30 cellular contexts compared by ENCODE assay signal in the genomic region with DNA sequence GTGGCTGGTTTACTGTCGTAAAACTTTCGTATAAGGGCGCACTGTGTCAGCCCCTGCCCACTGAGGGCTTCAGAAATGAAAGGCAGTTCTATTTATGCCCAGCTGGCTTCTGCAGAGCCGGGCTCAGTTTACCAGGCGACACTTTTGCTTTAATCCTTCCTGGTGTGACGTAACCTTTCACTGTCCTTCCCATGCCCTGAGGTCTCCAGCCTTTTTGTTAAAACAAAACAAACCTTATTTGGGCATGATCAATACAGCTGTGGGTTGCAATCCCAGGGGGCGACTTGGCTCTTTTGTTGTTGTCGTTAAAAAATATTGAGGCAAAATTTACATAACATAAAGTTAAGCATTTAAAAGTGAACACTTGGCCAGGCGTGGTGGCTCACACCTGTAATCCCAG.
DNase-seq lines count a peak whose midpoint lies in the region; ATAC-seq, FAIRE-seq and TF ChIP-seq lines count a peak whose summit lies in the region.
"Had no signal": no experiment of that assay in that cellular context is flagged by ENCODE, and none has a peak within 500 bp of the region (broad histone marks: within the 10 kb centered on the region; RNA-seq: fewer than 3 reads in every experiment).

No MANE protein-coding gene starts in this region.

- TF ChIP-seq POLR2A in H1 (IDR thresholded peaks at IDR 0.05; ENCODE audit: control extremely low read depth in 1 of 2, low read depth in 2 of 2, low read length in 2 of 2) (no peak), tibial nerve (IDR thresholded peaks at IDR 0.05) (no peak)

- H3K9me3 Mint-ChIP-seq in neural crest cell: no peaks in the 10 kb centered on the region
- H3K9me3 Mint-ChIP-seq: CD4-positive, alpha-beta T cell had no signal

- POLR2A ChIA-PET in H1 (lab: Charles Lee; ENCODE audit: partially characterized antibody): interaction anchor here (1.0 to 1.2 kb wide), 2 partner anchors 13 to 14 kb away, joined by 3 to 5 read pairs; no protein-coding TSS in a partner anchor

- intact Hi-C loops in head of caudate nucleus (cut with DNase I): no loop called here

- no peak for TF ChIP-seq RAD21 in H1 (IDR thresholded peaks at IDR 0.05 in 1 of 2, conservative IDR thresholded peaks at IDR 0.05 in 1 of 2; ENCODE audit: low read depth in 2 of 2, low read length in 2 of 2)

- peaks cover 73% of the 10 kb centered on the region for H3K4me1 Mint-ChIP-seq in neural crest cell
- H3K4me1 Mint-ChIP-seq: IgD-negative memory B cell had no signal

- no peak overlapping the region for H4K91ac ChIP-seq in H1 (replicated peaks; ENCODE audit: insufficient read length, low read length)

- no peak overlapping the region for H2AK5ac ChIP-seq in H1 (ENCODE audit: low read depth, low read length)

- H3K23me2 ChIP-seq in H1 (ENCODE audit: low read depth, low read length): no peaks in the 10 kb centered on the region

- H2BK15ac ChIP-seq in H1 (ENCODE audit: low read length): no peak overlapping the region

- 0 out of 4 replicates have a peak overlapping the region, but pooled peaks of 1 of the 2 experiments have one; percentile 4 for H3K4me2 ChIP-seq in H1 (ENCODE audit: insufficient read depth in 1 of 2, low read depth in 2 of 2, low read length in 2 of 2)
- H3K4me2 ChIP-seq: A549, KMS-11, PC-9 had no signal

- 79% methylated on average over 9 of the region's 9 CpGs for WGBS in HUES64
- WGBS in H1 (ENCODE audit: extremely low coverage in 1 of 2, insufficient coverage in 1 of 2, insufficient read length in 1 of 2, insufficient replicate concordance in 2 of 2, low coverage in 1 of 2, low lambda C conversion rate in 2 of 2, missing lambda C conversion rate in 1 of 2), 2 experiments: 79% methylated on average over 9 of the region's 9 CpGs; no CpG with 5 or more reads in 1 of the 2 experiments
- WGBS in tibial nerve, 2 donors: 84 to 92% methylated on average over 9 of the region's 9 CpGs

- no peak overlapping the region for H3K18ac ChIP-seq in H1 (ENCODE audit: extremely low read depth, low read length)

- H3K27me3 ChIP-seq in HUES64 (ENCODE audit: insufficient read depth, low read length): no peaks in the 10 kb centered on the region
- no peaks in the 10 kb centered on the region for H3K27me3 ChIP-seq in H1 (replicated peaks in 1 of 4; ENCODE audit: control insufficient read depth in 3 of 4, extremely low read depth in 1 of 4, insufficient read depth in 3 of 4, low read length in 3 of 4)
- no peaks in the 10 kb centered on the region for H3K27me3 ChIP-seq in tibial nerve
- H3K27me3 ChIP-seq: BLaER1 treated with 17β-estradiol and CSF1 and Interleukin-3, amounts not matched to agents 10 nM and 100 nM; SJCRH30 had no signal

- no peak overlapping the region for H3K4me3 ChIP-seq in HUES64 (ENCODE audit: low read length)
- H3K4me3 ChIP-seq in H1 (ENCODE audit: extremely low read depth in 1 of 4, insufficient read depth in 2 of 4, low read depth in 3 of 4, low read length in 4 of 4): no peak overlapping the region
- no peak overlapping the region for H3K4me3 ChIP-seq in tibial nerve
- H3K4me3 ChIP-seq: A549; BLaER1 treated with 17β-estradiol and CSF1 and Interleukin-3, amounts not matched to agents 10 nM and 100 nM; PC-9; SJCRH30 had no signal

- H3K79me2 ChIP-seq in H1 (ENCODE audit: control insufficient read depth in 1 of 2, insufficient read depth in 2 of 2, low read length in 2 of 2): peaks cover 1 to 78% of the 10 kb centered on the region in 2 experiments

- CTCF ChIA-PET in H1 (lab: Charles Lee; ENCODE audit: partially characterized antibody): interaction anchor here (0.6 to 7.2 kb wide), 7 partner anchors 8 to 435 kb away, joined by 3 to 49 read pairs (median 4); no protein-coding TSS in a partner anchor

- ATAC-seq in HG03439 (IDR thresholded peaks at IDR 0.05; ENCODE audit: unreplicated experiment): no peak
- no peak for ATAC-seq in GM21528 (IDR thresholded peaks at IDR 0.05; ENCODE audit: low FRiP score, unreplicated experiment)
- ATAC-seq: A549, Right ventricle myocardium inferior, SK-N-SH treated with all-trans-retinoic acid at 6 μM for 48 hours had no signal

- H3K36me3 ChIP-seq in HUES64 (ENCODE audit: insufficient read depth, low read length) (no peaks in the 10 kb centered on the region), H1 (ENCODE audit: control insufficient read depth in 2 of 4, insufficient read depth in 4 of 4, low read length in 3 of 4) (no peaks in the 10 kb centered on the region), tibial nerve (no peaks in the 10 kb centered on the region)
- H3K36me3 ChIP-seq: BLaER1 treated with 17β-estradiol and CSF1 and Interleukin-3, amounts not matched to agents 10 nM and 100 nM; SJCRH30 had no signal

- H2BK120ac ChIP-seq in H1 (replicated peaks; ENCODE audit: low read depth, low read length): no peak overlapping the region

- DNase-seq in H1 (ENCODE audit: low read depth in 1 of 2, low spot score in 2 of 2): peak in 1 of 2 experiments; percentile 27
- no peak for DNase-seq in neural crest cell (ENCODE audit: low read depth, low spot score)
- DNase-seq in tibial nerve (ENCODE audit: low spot score in 2 of 2): no peak
- no peak for DNase-seq in head of caudate nucleus
- DNase-seq: AML-193; CD4-positive, alpha-beta T cell; DMS53; MM.1S; NCI-H1092; NCI-H1436; NCI-H187; NCI-H2107; NCI-H446; NCI-H524 treated with DMSO at 0.1 percent for 48 hours; NCI-H774; PC-9; SJCRH30 had no signal

- H4K8ac ChIP-seq in H1 (ENCODE audit: extremely low read depth, insufficient read depth, low read length): no peak overlapping the region

- FAIRE-seq in H1 (lab: Jason Lieb, UNC): no peak
- FAIRE-seq: A549, D721Med, G401.6, H54, HTR-8/SVneo had no signal

- H2BK12ac ChIP-seq in H1 (ENCODE audit: low read depth, low read length): no peak overlapping the region

- no peak overlapping the region for H3K56ac ChIP-seq in H1 (replicated peaks; ENCODE audit: insufficient read length, low read depth, low read length)

- peak overlapping the region; percentile 78; the same call in 1 of the 2 replicates for H3K27ac ChIP-seq in HUES64 (ENCODE audit: low read depth, low read length)
- H3K27ac ChIP-seq in H1 (ENCODE audit: low read depth, low read length): peak overlapping the region; percentile 58; the same call in 1 of the 2 replicates
- H3K27ac ChIP-seq in tibial nerve: peak overlapping the region; percentile 70 to 92 (median 78)
- H3K27ac ChIP-seq: A549; BLaER1 treated with 17β-estradiol and CSF1 and Interleukin-3, amounts not matched to agents 10 nM and 100 nM; KMS-11; PC-9; SJCRH30 had no signal

- H3K23ac ChIP-seq in H1 (ENCODE audit: insufficient read length): no peak overlapping the region

- H3K36me3 Mint-ChIP-seq in neural crest cell (ENCODE audit: low read depth): no peaks in the 10 kb centered on the region
- H3K36me3 Mint-ChIP-seq: IgD-negative memory B cell had no signal

- peak overlapping the region; percentile 29 for H3K4me3 Mint-ChIP-seq in neural crest cell
- H3K4me3 Mint-ChIP-seq: CD4-positive, alpha-beta T cell; IgD-negative memory B cell had no signal

- H2BK5ac ChIP-seq in H1 (ENCODE audit: low read depth, low read length): no peak overlapping the region

- H3K9ac ChIP-seq in HUES64 (ENCODE audit: low read depth, low read length) (no peak overlapping the region), H1 (replicated peaks in 1 of 4; ENCODE audit: extremely low read depth in 1 of 4, low read depth in 3 of 4, low read length in 3 of 4) (no peak overlapping the region; a peak in 2 of 7 replicates)
- H3K9ac ChIP-seq: BLaER1 treated with 17β-estradiol and CSF1 and Interleukin-3, amounts not matched to agents 10 nM and 100 nM; KMS-11 had no signal

- H4K20me1 ChIP-seq in H1 (replicated peaks in 1 of 2; ENCODE audit: control insufficient read depth in 1 of 2, insufficient read depth in 2 of 2, low read length in 2 of 2): peaks cover 0 to 12% of the 10 kb centered on the region in 2 experiments

- no peak overlapping the region for H4K5ac ChIP-seq in H1 (ENCODE audit: insufficient read length, low read depth, low read length)

- H3K79me1 ChIP-seq in H1 (ENCODE audit: low read depth, low read length): peaks cover 11% of the 10 kb centered on the region

- TF ChIP-seq EP300 in H1 (IDR thresholded peaks at IDR 0.05; ENCODE audit: borderline replicate concordance in 1 of 2, low read depth in 2 of 2, low read length in 2 of 2) (no peak), tibial nerve (IDR thresholded peaks at IDR 0.05) (no peak)

- H3K4me1 ChIP-seq in HUES64 (ENCODE audit: insufficient read depth, low read length): peaks cover 33% of the 10 kb centered on the region
- H3K4me1 ChIP-seq in H1 (replicated peaks in 1 of 4; ENCODE audit: control insufficient read depth in 3 of 4, insufficient read depth in 4 of 4, low read length in 3 of 4): peaks cover 2 to 25% (median 8%) of the 10 kb centered on the region in 4 experiments; a peak in 6 of 7 replicates
- peaks cover 0 to 59% (median 12%) of the 10 kb centered on the region in 4 donors for H3K4me1 ChIP-seq in tibial nerve
- H3K4me1 ChIP-seq: A549 had no signal

- H3K9me3 ChIP-seq in HUES64 (ENCODE audit: insufficient read depth, low read depth, low read length) (no peaks in the 10 kb centered on the region), H1 (ENCODE audit: insufficient read depth in 2 of 2, low read depth in 1 of 2, low read length in 1 of 2) (no peaks in the 10 kb centered on the region; a peak in 2 of 4 replicates), tibial nerve (no peaks in the 10 kb centered on the region)
- H3K9me3 ChIP-seq: A549, SJCRH30 had no signal

- H2AFZ ChIP-seq in H1 (ENCODE audit: low read length): no peak overlapping the region
- H2AFZ ChIP-seq: PC-9 had no signal

- no peaks in the 10 kb centered on the region for H3K27me3 Mint-ChIP-seq in neural crest cell (ENCODE audit: low read depth)
- H3K27me3 Mint-ChIP-seq: CD4-positive, alpha-beta T cell had no signal

- TF ChIP-seq CTCF in H1 (IDR thresholded peaks at IDR 0.05; ENCODE audit: control extremely low read depth in 1 of 3, insufficient read depth in 1 of 3, low read depth in 1 of 3, low read length in 3 of 3) (no peak), neural crest cell (conservative IDR thresholded peaks at IDR 0.05) (no peak), tibial nerve (IDR thresholded peaks at IDR 0.05) (no peak)

- no peak overlapping the region for H3K27ac Mint-ChIP-seq in neural crest cell (ENCODE audit: unreplicated experiment)
- H3K27ac Mint-ChIP-seq: CD4-positive, alpha-beta T cell; IgD-negative memory B cell had no signal

- no peak overlapping the region for H3K4ac ChIP-seq in H1 (replicated peaks; ENCODE audit: insufficient read length, low read depth, low read length)

- no peak overlapping the region for H3K14ac ChIP-seq in H1 (ENCODE audit: insufficient read length)

- H2BK20ac ChIP-seq in H1 (ENCODE audit: low read length): no peak overlapping the region

TF ChIP-seq in H1, 55 proteins besides CTCF, POLR2A, EP300 and RAD21 (continues in another document):
- no peak for TF ChIP-seq USF2 (IDR thresholded peaks at IDR 0.05; ENCODE audit: low read length)
- TF ChIP-seq CBX5 (IDR thresholded peaks at IDR 0.05; ENCODE audit: low read depth, low read length): no peak
